ENCODE assay signal across 8 cellular contexts in the genomic region with DNA sequence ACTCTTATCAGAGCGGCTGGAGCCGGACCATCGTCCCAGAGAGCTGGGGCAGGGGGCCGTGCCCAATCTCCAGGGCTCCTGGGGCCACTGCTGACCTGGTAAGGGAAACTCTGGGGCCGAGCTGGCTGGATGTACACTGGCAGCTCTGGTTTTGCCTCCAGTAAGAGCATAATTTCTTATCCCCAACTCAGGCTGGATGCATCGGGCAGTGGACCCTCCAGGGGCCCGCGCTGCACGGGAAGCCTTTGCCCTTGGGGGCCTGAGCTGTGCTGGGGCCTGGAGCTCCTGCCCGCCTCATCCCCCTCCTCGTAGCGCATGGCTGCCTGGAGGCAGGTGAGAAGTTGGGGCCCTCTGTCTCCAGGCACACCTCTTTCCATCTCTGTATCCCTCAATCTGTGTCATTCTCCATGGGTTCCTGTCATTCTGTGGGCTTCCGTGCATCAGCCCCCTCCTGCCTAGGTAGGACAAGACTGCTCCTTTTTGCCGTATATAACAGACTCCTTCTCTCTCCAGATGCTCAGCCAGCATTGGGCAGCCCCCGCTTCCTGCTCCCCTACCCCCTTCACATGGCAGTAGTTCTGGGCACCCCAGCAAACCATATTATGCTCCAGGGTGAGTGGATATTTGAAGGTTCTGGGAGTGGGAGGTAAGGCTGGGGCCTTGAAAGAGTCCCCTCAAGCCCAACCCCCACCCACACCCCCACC. TPM values are rescaled to one million over a fixed set of nuclear protein-coding genes. Genes with fewer than 3 reads are reported as not detected.
DNase-seq lines count a peak whose midpoint lies in the region; ATAC-seq, FAIRE-seq and TF ChIP-seq lines count a peak whose summit lies in the region.

No MANE protein-coding gene starts in this region.

- no peaks in the 10 kb centered on the region for H3K9me3 Mint-ChIP-seq in Caco-2 (ENCODE audit: unreplicated experiment)

- POLR2A ChIA-PET in Caco-2 (lab: Charles Lee), result interaction anchor here (0.8 to 3.8 kb wide), 4 partner anchors 9 to 70 kb away, joined by 3 to 27 read pairs (median 6); a partner anchor contains a TSS
- POLR2A ChIA-PET in RWPE1 (lab: Yijun Ruan, JAX; ENCODE audit: low non-redundant PET), result interaction anchor here (1.9 kb wide), 1 partner anchor 11 kb away, joined by 6 read pairs; a partner anchor contains a TSS

- FAIRE-seq in pancreas (lab: Jason Lieb, UNC), result no peak

- TF ChIP-seq CTCF in Caco-2 (IDR thresholded peaks at IDR 0.05; ENCODE audit: insufficient read depth in 1 of 2, low read depth in 1 of 2, low read length in 1 of 2, severe bottlenecking in 1 of 2, unreplicated experiment in 1 of 2) (no peak), RWPE1 (conservative IDR thresholded peaks at IDR 0.05; ENCODE audit: low read depth) (no peak), pancreas (IDR thresholded peaks at IDR 0.05) (no peak)

- no peak for DNase-seq in Caco-2
- DNase-seq in RWPE1 (ENCODE audit: low spot score), result no peak
- no peak for DNase-seq in epithelial cell of prostate (ENCODE audit: low read depth, low spot score)
- peak in 4 of 6 donors; percentile 37 to 69 (median 56) for DNase-seq in pancreas
- DNase-seq in pons (ENCODE audit: low spot score), result no peak
- DNase-seq in HT-29 (ENCODE audit: low spot score), result no peak
- no peak for DNase-seq in NCI-H748 treated with DMSO at 0.1 percent for 48 hours (lab: John Stamatoyannopoulos, UW)

- no peaks in the 10 kb centered on the region for H3K27me3 Mint-ChIP-seq in Caco-2 (ENCODE audit: insufficient read depth, unreplicated experiment)

- H3K4me3 ChIP-seq in Caco-2 (ENCODE audit: low read depth, low read length) (peak overlapping the region; percentile 68; the same call in 1 of the 2 replicates), pancreas (peak overlapping the region in 3 of 4 donors; percentile 56 to 63 (median 59))

- no peak overlapping the region for H3K27ac Mint-ChIP-seq in Caco-2 (ENCODE audit: unreplicated experiment)

- intact Hi-C loops in Caco-2 (cut with micrococcal nuclease; ENCODE audit: unreplicated experiment), result no loop called here
- intact Hi-C loops in pancreas (cut with DNase I), result no loop called here

- peaks cover 8% of the 10 kb centered on the region for H3K4me1 ChIP-seq in Caco-2
- H3K4me1 ChIP-seq in pancreas, result peaks cover 13 to 18% (median 17%) of the 10 kb centered on the region in 3 donors

- H3K4me3 Mint-ChIP-seq in Caco-2 (ENCODE audit: unreplicated experiment), result peak overlapping the region; percentile 82

- no peaks in the 10 kb centered on the region for H3K9me3 ChIP-seq in Caco-2
- no peaks in the 10 kb centered on the region for H3K9me3 ChIP-seq in pancreas

- no peaks in the 10 kb centered on the region; the same call in 1 of the 2 replicates for H3K36me3 ChIP-seq in Caco-2 (ENCODE audit: control insufficient read depth, insufficient read depth, low read length)
- peaks cover 0 to 26% (median 6%) of the 10 kb centered on the region in 3 donors for H3K36me3 ChIP-seq in pancreas

- no peaks in the 10 kb centered on the region for H3K27me3 ChIP-seq in Caco-2 (replicated peaks; ENCODE audit: control insufficient read depth, insufficient read depth, low read length)
- H3K27me3 ChIP-seq in pancreas, result no peaks in the 10 kb centered on the region

- 61 to 65% methylated on average over 15 of the region's 15 CpGs for WGBS in pancreas, 2 donors

- ATAC-seq in pancreas (no peak), GM21786 (IDR thresholded peaks at IDR 0.05; ENCODE audit: unreplicated experiment) (no peak)

- CTCF ChIA-PET in Caco-2 (lab: Charles Lee) (interaction anchor here (1.2 to 1.6 kb wide), 4 partner anchors 10 to 102 kb away, joined by 3 to 6 read pairs (median 5); a partner anchor contains a TSS), RWPE1 (lab: Yijun Ruan, JAX) (interaction anchor here (0.6 to 1.3 kb wide), 2 partner anchors 10 to 38 kb away, joined by 3 to 10 read pairs; no protein-coding TSS in a partner anchor)

- H3K36me3 Mint-ChIP-seq in Caco-2 (ENCODE audit: insufficient read depth, unreplicated experiment), result peaks cover 70% of the 10 kb centered on the region

- BruUV-seq in Caco-2 (replicated peaks; lab: Mats Ljungman, UMichigan), result no TSS peak

- H3K27ac ChIP-seq in RWPE1 (peak overlapping the region; percentile 94), epithelial cell of prostate (peak overlapping the region; percentile 100), pancreas (peak overlapping the region; percentile 90 to 99 (median 96))

- peaks cover 7% of the 10 kb centered on the region for H3K4me1 Mint-ChIP-seq in Caco-2 (ENCODE audit: low read depth, unreplicated experiment)

RNA-seq across cellular contexts. Expression of a gene that starts 9.4 kb away (rescaled TPM):
- total RNA-seq in Caco-2 (2022), result 2.5 and 3.2 TPM in 2 replicates
- 1 to 10 TPM; 2.1 to 4.2 (median 2.4) TPM for total RNA-seq in pancreas
- polyA plus RNA-seq in pancreas, result 10 to 100 TPM; 21.6 to 28.5 TPM
- 0.43 and 0.50 TPM in 2 replicates for total RNA-seq in HT-29 (2014; rRNA removed; shearing (Covaris generic))

RNA-seq across cellular contexts. Expression of a gene that starts 11.5 kb away (rescaled TPM):
- 27.4 and 27.9 TPM in 2 replicates for total RNA-seq in Caco-2 (2022)
- 10 to 100 TPM; 14.9 to 23.7 (median 17.3) TPM for total RNA-seq in pancreas
- polyA plus RNA-seq in pancreas, result 10 to 100 TPM in 1 of 2 donors, 1 to 10 TPM in 1; 8.9 to 15.3 TPM
- total RNA-seq in HT-29 (2014; rRNA removed; shearing (Covaris generic)), result 5.3 and 17.6 TPM in 2 replicates

RNA-seq across cellular contexts. Expression of a gene that starts 11.8 kb away (rescaled TPM):
- 20.9 and 27.4 TPM in 2 replicates for total RNA-seq in Caco-2 (2022)
- total RNA-seq in pancreas, result 10 to 100 TPM; 20.1 to 29.6 (median 26.6) TPM
- 10 to 100 TPM; 75.7 to 87.2 TPM for polyA plus RNA-seq in pancreas
- total RNA-seq in HT-29 (2014; rRNA removed; shearing (Covaris generic)), result 71.8 and 89.4 TPM in 2 replicates

RNA-seq across cellular contexts. Expression of a gene that starts 12.3 kb away (rescaled TPM):
- total RNA-seq in Caco-2 (2022) (6.1 and 7.3 TPM in 2 replicates), pancreas (10 to 100 TPM in 1 of 6 donors, 1 to 10 TPM in 5; 5.0 to 10.5 (median 8.4) TPM)
- polyA plus RNA-seq in pancreas, result 1 to 10 TPM; 4.9 to 8.5 TPM
- 8.4 and 10.7 TPM in 2 replicates for total RNA-seq in HT-29 (2014; rRNA removed; shearing (Covaris generic))

RNA-seq across cellular contexts. Expression of a gene that starts 43.1 kb away (rescaled TPM):
- total RNA-seq in Caco-2 (2022), result 27.9 and 34.7 TPM in 2 replicates
- total RNA-seq in pancreas, result 100 to 1,000 TPM in 1 of 6 donors, 10 to 100 TPM in 5; 35.9 to 101 (median 43.1) TPM
- 100 to 1,000 TPM; 117 to 143 TPM for polyA plus RNA-seq in pancreas
- 52.8 and 54.3 TPM in 2 replicates for total RNA-seq in HT-29 (2014; rRNA removed; shearing (Covaris generic))

Comparison
In these comparisons a context has a peak if more than half of its experiments do, and no peak if none do; other contexts are left out.
1. DNase-seq: peak in pancreas (4 of 6); none in Caco-2 (0 of 2), RWPE1 (single experiment), epithelial cell of prostate (single experiment), pons (single experiment), HT-29 (single experiment) and NCI-H748 treated with DMSO at 0.1 percent for 48 hours (single experiment).
2. Peak in every context shown above with its lines, with median percentiles within 50 percentile points of each other: H3K27ac ChIP-seq.